ENCODE assay signal across 8 cellular contexts in genomic region chr2:42238644-42239288, GRCh38.
A peak's percentile ranks its signal among the peaks of the same experiment; 100 is the strongest.
DNase-seq lines count a peak whose midpoint lies in the region; ATAC-seq, FAIRE-seq and TF ChIP-seq lines count a peak whose summit lies in the region.

No MANE protein-coding gene starts in this region.

- H3K36me3 ChIP-seq in CD4-positive, CD25-positive, alpha-beta regulatory T cell (ENCODE audit: control insufficient read depth, insufficient read depth, low read length): peaks cover 5% of the 10 kb centered on the region
- H3K36me3 ChIP-seq in bronchial epithelial cell (ENCODE audit: control insufficient read depth, insufficient read depth, low read length): no peaks in the 10 kb centered on the region

- H3K27ac Mint-ChIP-seq in CD4-positive, CD25-positive, alpha-beta regulatory T cell: peak overlapping the region in 1 of 3 donors; percentile 45
- H3K27ac Mint-ChIP-seq in T-helper 17 cell (peak overlapping the region; percentile 91), type B pancreatic cell (no peak overlapping the region)

- FAIRE-seq in bronchial epithelial cell (lab: Jason Lieb, UNC): no peak

- H3K9me3 Mint-ChIP-seq in CD4-positive, CD25-positive, alpha-beta regulatory T cell: no peaks in the 10 kb centered on the region
- no peaks in the 10 kb centered on the region for H3K9me3 Mint-ChIP-seq in type B pancreatic cell

- peak; percentile 20 to 61 (median 53) for DNase-seq in CD4-positive, CD25-positive, alpha-beta regulatory T cell
- DNase-seq in T-helper 17 cell: peak in 1 of 3 donors; percentile 24
- DNase-seq in bronchial epithelial cell (ENCODE audit: low read depth): peak; percentile 56
- DNase-seq in medulla oblongata (ENCODE audit: extremely low spot score): peak; percentile 21
- no peak for DNase-seq in type B pancreatic cell (ENCODE audit: extremely low spot score, unreplicated experiment)

- no peaks in the 10 kb centered on the region for H3K27me3 Mint-ChIP-seq in CD4-positive, CD25-positive, alpha-beta regulatory T cell
- H3K27me3 Mint-ChIP-seq in T-helper 17 cell (no peaks in the 10 kb centered on the region), type B pancreatic cell (no peaks in the 10 kb centered on the region)

- no peaks in the 10 kb centered on the region for H3K9me3 ChIP-seq in CD4-positive, CD25-positive, alpha-beta regulatory T cell (ENCODE audit: control insufficient read depth in 2 of 2, low read length in 2 of 2)
- no peaks in the 10 kb centered on the region for H3K9me3 ChIP-seq in T-helper 17 cell (ENCODE audit: control insufficient read depth, low read length, poor library complexity, severe bottlenecking)

- no peak overlapping the region for H3K27ac ChIP-seq in CD4-positive, CD25-positive, alpha-beta regulatory T cell (ENCODE audit: insufficient read depth, low read length, poor library complexity, severe bottlenecking)

- ATAC-seq in CD4-positive, CD25-positive, alpha-beta regulatory T cell (ENCODE audit: low read depth in 2 of 2): peak; percentile 86 to 89
- ATAC-seq in GM18868 (IDR thresholded peaks at IDR 0.05; ENCODE audit: unreplicated experiment) (peak; percentile 69), HG03460 (IDR thresholded peaks at IDR 0.05; ENCODE audit: unreplicated experiment) (peak; percentile 77), T-helper 17 cell (peak; percentile 79), HG02623 (IDR thresholded peaks at IDR 0.05; ENCODE audit: unreplicated experiment) (no peak)

- H3K4me3 ChIP-seq in CD4-positive, CD25-positive, alpha-beta regulatory T cell (ENCODE audit: low read depth, low read length): no peak overlapping the region
- no peak overlapping the region for H3K4me3 ChIP-seq in bronchial epithelial cell (ENCODE audit: low read depth, low read length)

- peak overlapping the region in 3 of 4 donors; percentile 14 to 48 (median 45) for H3K4me3 Mint-ChIP-seq in CD4-positive, CD25-positive, alpha-beta regulatory T cell
- H3K4me3 Mint-ChIP-seq in T-helper 17 cell (peak overlapping the region; percentile 45), type B pancreatic cell (no peak overlapping the region)

- no peaks in the 10 kb centered on the region for H3K36me3 Mint-ChIP-seq in CD4-positive, CD25-positive, alpha-beta regulatory T cell
- no peaks in the 10 kb centered on the region for H3K36me3 Mint-ChIP-seq in T-helper 17 cell (ENCODE audit: low read depth)
- H3K36me3 Mint-ChIP-seq in type B pancreatic cell: no peaks in the 10 kb centered on the region

- H3K27me3 ChIP-seq in CD4-positive, CD25-positive, alpha-beta regulatory T cell (ENCODE audit: control insufficient read depth, insufficient read depth, low read length): no peaks in the 10 kb centered on the region
- H3K27me3 ChIP-seq in bronchial epithelial cell (ENCODE audit: control insufficient read depth, insufficient read depth, low read length): no peaks in the 10 kb centered on the region

- TF ChIP-seq CTCF in bronchial epithelial cell (IDR thresholded peaks at IDR 0.05; ENCODE audit: insufficient read depth, low read length, severe bottlenecking): peak; percentile 56
- TF ChIP-seq CTCF in type B pancreatic cell (conservative IDR thresholded peaks at IDR 0.05): peak; percentile 56

- peaks cover 67 to 97% (median 82%) of the 10 kb centered on the region in 4 donors for H3K4me1 Mint-ChIP-seq in CD4-positive, CD25-positive, alpha-beta regulatory T cell
- H3K4me1 Mint-ChIP-seq in T-helper 17 cell (peaks cover 57% of the 10 kb centered on the region), type B pancreatic cell (ENCODE audit: unreplicated experiment) (peaks cover 34% of the 10 kb centered on the region)

- H3K4me1 ChIP-seq in CD4-positive, CD25-positive, alpha-beta regulatory T cell (ENCODE audit: control insufficient read depth, insufficient read depth, low read length, poor library complexity, severe bottlenecking): peaks cover 46% of the 10 kb centered on the region
